In the genomic region with DNA sequence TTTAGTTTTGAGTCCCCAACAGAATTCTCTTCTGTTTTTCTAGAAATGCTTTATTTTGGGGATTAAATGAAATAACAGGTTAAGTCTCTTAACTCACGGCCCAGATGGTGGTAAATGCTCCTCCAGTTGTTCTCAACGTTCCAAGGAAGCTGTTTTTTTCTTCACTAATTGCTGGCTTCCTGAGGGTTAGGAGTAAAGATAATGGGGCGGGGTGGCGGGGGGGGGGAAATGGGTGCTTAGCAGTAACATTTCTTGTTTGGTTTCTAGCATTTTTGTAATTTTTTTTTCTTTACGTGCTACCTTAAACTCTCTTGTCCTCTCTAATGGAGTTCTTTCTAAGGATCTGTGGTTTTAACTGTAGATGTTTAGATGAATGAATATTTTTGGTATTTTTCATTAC, we compare ENCODE assay signal across 1 cellular context.
TF ChIP-seq lines count a peak whose summit lies in the region.

No MANE protein-coding gene starts in this region.

TF ChIP-seq in SK-N-SH, 30 proteins besides CTCF, POLR2A, EP300 and RAD21 (continued from another document):
- TF ChIP-seq REST (IDR thresholded peaks at IDR 0.05; ENCODE audit: low read depth, low read length): 0 out of 2 replicates have a peak, but pooled peaks have one; percentile 11
